8 cellular contexts compared by ENCODE assay signal in genomic region chr3:47688488-47688887, GRCh38.
"Had no signal": no experiment of that assay in that cellular context is flagged by ENCODE, and none has a peak within 500 bp of the region (broad histone marks: within the 10 kb centered on the region; RNA-seq: fewer than 3 reads in every experiment).

No MANE protein-coding gene starts in this region.

- H3K4me3 ChIP-seq: HAP-1 had no signal

- ATAC-seq: HCT116, HepG2 had no signal

- FAIRE-seq: HepG2 had no signal

- H3K27ac Mint-ChIP-seq: HFFc6, IgD-negative memory B cell had no signal

- H3K4me1 ChIP-seq: HAP-1 had no signal

- H3K4me1 Mint-ChIP-seq: IgD-negative memory B cell had no signal

- H3K4me3 Mint-ChIP-seq: HFFc6, IgD-negative memory B cell had no signal

- DNase-seq: GOT3, H7, HFFc6 had no signal

- H3K27me3 Mint-ChIP-seq: IgD-negative memory B cell had no signal

- H3K9me3 Mint-ChIP-seq: HFFc6, IgD-negative memory B cell had no signal

- H3K9me3 ChIP-seq: HAP-1 had no signal

- H3K27ac ChIP-seq: HL-60 had no signal
